In the genomic region with DNA sequence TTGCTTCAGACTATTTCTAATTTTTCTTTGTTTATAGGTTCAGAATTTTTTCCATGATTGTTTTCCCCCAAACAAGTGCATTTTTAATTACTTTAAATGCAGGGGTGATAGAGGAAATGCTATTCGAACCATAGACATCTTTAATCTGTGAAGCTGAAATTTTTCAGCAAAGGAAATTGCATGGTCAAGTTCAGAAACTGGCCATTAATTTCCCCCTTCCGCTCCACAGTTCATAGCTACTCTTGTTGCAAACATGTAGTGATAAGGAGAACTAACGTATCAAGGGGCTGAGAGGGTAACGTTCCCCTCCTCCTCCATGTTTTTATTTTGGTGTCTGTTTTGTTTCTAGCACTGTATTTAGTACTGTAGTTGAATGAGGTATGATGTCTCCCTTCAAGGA, we compare ENCODE assay signal across 31 cellular contexts. TPM values are rescaled to one million over a fixed set of nuclear protein-coding genes. Genes with fewer than 3 reads are reported as not detected.
"Had no signal": no experiment of that assay in that cellular context is flagged by ENCODE, and none has a peak within 500 bp of the region (broad histone marks: within the 10 kb centered on the region; RNA-seq: fewer than 3 reads in every experiment).

No MANE protein-coding gene starts in this region.

- H3K9me3 ChIP-seq: adrenal gland, body of pancreas, colonic mucosa, esophagus squamous epithelium, gastroesophageal sphincter had no signal

- H3K27me3 ChIP-seq: adrenal gland, body of pancreas, colonic mucosa, gastroesophageal sphincter had no signal

- H3K27ac Mint-ChIP-seq: activated CD4-positive, alpha-beta memory T cell treated with anti-CD3 and anti-CD28 coated beads for 36 hours; activated CD4-positive, alpha-beta T cell treated with anti-CD3 and anti-CD28 coated beads for 36 hours; activated CD4-positive, alpha-beta T cell treated with anti-CD3 and anti-CD28 coated beads, Interleukin-2, amount 10 ng/mL, durations not matched to agents 24 days and 14 days; activated CD8-positive, alpha-beta memory T cell treated with anti-CD3 and anti-CD28 coated beads, Interleukin-2, amount 10 ng/mL, durations not matched to agents 7 days and 5 days; activated CD8-positive, alpha-beta T cell treated with anti-CD3 and anti-CD28 coated beads, Interleukin-2, amount 10 ng/mL, durations not matched to agents 7 days and 5 days; activated naive CD4-positive, alpha-beta T cell treated with anti-CD3 and anti-CD28 coated beads, Interleukin-2, amount 10 ng/mL, durations not matched to agents 7 days and 5 days; activated naive CD4-positive, alpha-beta T cell treated with anti-CD3 and anti-CD28 coated beads, Interleukin-2, amount 50 U/mL, for 72 hours; activated T-cell treated with anti-CD3 and anti-CD28 coated beads, Interleukin-2, amount 50 U/mL, for 72 hours had no signal

- DNase-seq: activated CD4-positive, alpha-beta memory T cell treated with anti-CD3 and anti-CD28 coated beads for 36 hours; activated CD4-positive, alpha-beta T cell treated with anti-CD3 and anti-CD28 coated beads for 36 hours; activated CD4-positive, alpha-beta T cell treated with anti-CD3 and anti-CD28 coated beads, Interleukin-2, amount 10 ng/mL, durations not matched to agents 24 days and 14 days; activated CD4-positive, CD25-positive, alpha-beta regulatory T cell; activated CD4-positive, CD25-positive, alpha-beta regulatory T cell treated with anti-CD3 and anti-CD28 coated beads, Interleukin-2, amount 50 U/mL, for 72 hours; activated CD8-positive, alpha-beta memory T cell treated with anti-CD3 and anti-CD28 coated beads, Interleukin-2, amount 10 ng/mL, durations not matched to agents 7 days and 5 days; activated CD8-positive, alpha-beta memory T cell treated with anti-CD3 and anti-CD28 coated beads, Interleukin-2, amount 50 U/mL, for 4 hours; activated CD8-positive, alpha-beta T cell treated with anti-CD3 and anti-CD28 coated beads, Interleukin-2, amount 10 ng/mL, durations not matched to agents 7 days and 5 days; activated gamma-delta T cell; activated naive CD4-positive, alpha-beta T cell; activated naive CD4-positive, alpha-beta T cell treated with anti-CD3 and anti-CD28 coated beads, Interleukin-2, amount 10 ng/mL, durations not matched to agents 7 days and 5 days; activated T-cell treated with anti-CD3 and anti-CD28 coated beads, Interleukin-2, amount 50 U/mL, for 1 hour; activated T-cell treated with anti-CD3 and anti-CD28 coated beads, Interleukin-2, amount 50 U/mL, for 72 hours; adrenal gland; amygdala; aorta; body of pancreas; central memory CD4-positive, alpha-beta T cell; cerebellar nuclear complex; colonic mucosa; effector CD8-positive, alpha-beta T cell; esophagus squamous epithelium; foreskin melanocyte; hippocampal formation; T-helper 1 cell; T-helper 2 cell had no signal

- H3K27ac ChIP-seq: adrenal gland, body of pancreas, colonic mucosa, epithelial cell of prostate, esophagus squamous epithelium, gastroesophageal sphincter had no signal

- H3K4me3 ChIP-seq: adrenal gland, body of pancreas, colonic mucosa, esophagus squamous epithelium, gastroesophageal sphincter had no signal

- H3K36me3 ChIP-seq: colonic mucosa had no signal

- H3K4me3 Mint-ChIP-seq: activated CD4-positive, alpha-beta memory T cell treated with anti-CD3 and anti-CD28 coated beads for 36 hours; activated CD4-positive, alpha-beta T cell treated with anti-CD3 and anti-CD28 coated beads for 36 hours; activated CD4-positive, alpha-beta T cell treated with anti-CD3 and anti-CD28 coated beads, Interleukin-2, amount 10 ng/mL, durations not matched to agents 24 days and 14 days; activated CD8-positive, alpha-beta memory T cell treated with anti-CD3 and anti-CD28 coated beads, Interleukin-2, amount 10 ng/mL, durations not matched to agents 7 days and 5 days; activated CD8-positive, alpha-beta T cell treated with anti-CD3 and anti-CD28 coated beads, Interleukin-2, amount 10 ng/mL, durations not matched to agents 7 days and 5 days; activated naive CD4-positive, alpha-beta T cell treated with anti-CD3 and anti-CD28 coated beads, Interleukin-2, amount 10 ng/mL, durations not matched to agents 7 days and 5 days; activated T-cell treated with anti-CD3 and anti-CD28 coated beads, Interleukin-2, amount 50 U/mL, for 72 hours had no signal

- FAIRE-seq: endometrium, endothelial cell of umbilical vein had no signal

- H3K27me3 Mint-ChIP-seq: activated CD4-positive, alpha-beta memory T cell treated with anti-CD3 and anti-CD28 coated beads for 36 hours had no signal

- H3K9me3 Mint-ChIP-seq: activated CD4-positive, alpha-beta memory T cell treated with anti-CD3 and anti-CD28 coated beads for 36 hours; activated CD4-positive, alpha-beta T cell treated with anti-CD3 and anti-CD28 coated beads, Interleukin-2, amount 10 ng/mL, durations not matched to agents 24 days and 14 days; activated naive CD4-positive, alpha-beta T cell treated with anti-CD3 and anti-CD28 coated beads, Interleukin-2, amount 10 ng/mL, durations not matched to agents 7 days and 5 days; activated naive CD4-positive, alpha-beta T cell treated with anti-CD3 and anti-CD28 coated beads, Interleukin-2, amount 50 U/mL, for 72 hours; activated T-cell treated with anti-CD3 and anti-CD28 coated beads, Interleukin-2, amount 50 U/mL, for 72 hours had no signal

- ATAC-seq: activated CD4-positive, alpha-beta T cell treated with anti-CD3 and anti-CD28 coated beads for 36 hours; activated CD8-positive, alpha-beta memory T cell treated with anti-CD3 and anti-CD28 coated beads, Interleukin-2, amount 10 ng/mL, durations not matched to agents 7 days and 5 days; activated CD8-positive, alpha-beta T cell treated with anti-CD3 and anti-CD28 coated beads, Interleukin-2, amount 10 ng/mL, durations not matched to agents 7 days and 5 days; activated naive CD4-positive, alpha-beta T cell treated with anti-CD3 and anti-CD28 coated beads, Interleukin-2, amount 50 U/mL, for 72 hours; activated T-cell treated with anti-CD3 and anti-CD28 coated beads, Interleukin-2, amount 50 U/mL, for 72 hours; body of pancreas; gastroesophageal sphincter had no signal

RNA-seq across cellular contexts. Expression of a gene that starts 3.4 kb away (rescaled TPM):
- total RNA-seq: activated CD4-positive, alpha-beta memory T cell treated with anti-CD3 and anti-CD28 coated beads for 36 hours; activated CD4-positive, alpha-beta T cell treated with anti-CD3 and anti-CD28 coated beads, Interleukin-2, amount 10 ng/mL, durations not matched to agents 24 days and 14 days; colonic mucosa had no signal
